29 cellular contexts compared by ENCODE assay signal in the genomic region with DNA sequence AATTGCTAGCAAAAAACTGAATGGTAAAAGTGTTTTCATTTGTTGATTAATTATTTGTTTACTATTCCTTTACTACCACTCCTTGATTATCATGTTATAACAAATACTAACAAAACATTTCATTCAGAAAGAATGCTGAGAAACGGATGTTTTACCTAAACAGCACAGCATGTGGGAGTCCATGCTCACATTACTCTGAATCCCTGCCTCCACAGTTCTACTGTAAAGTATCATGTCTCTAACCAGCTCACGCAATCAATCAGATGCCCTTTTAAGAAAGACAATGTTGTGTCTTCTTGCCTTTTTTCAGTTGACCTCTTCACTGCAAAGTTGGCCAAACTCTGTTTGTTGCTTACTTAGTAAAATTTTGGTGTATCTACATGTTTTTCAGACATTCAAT.
"Had no signal": no experiment of that assay in that cellular context is flagged by ENCODE, and none has a peak within 500 bp of the region (broad histone marks: within the 10 kb centered on the region; RNA-seq: fewer than 3 reads in every experiment).

No MANE protein-coding gene starts in this region.

- H2AFZ ChIP-seq: parathyroid adenoma had no signal

- H3K27me3 ChIP-seq: esophagus muscularis mucosa, upper lobe of left lung, vagina had no signal

- FAIRE-seq: keratinocyte had no signal

- H3K4me3 Mint-ChIP-seq: activated naive CD8-positive, alpha-beta T cell; naive thymus-derived CD4-positive, alpha-beta T cell; neural crest cell; stimulated activated memory B cell treated with anti-CD40 and anti-IgM and Interleukin-4, amounts not matched to agents 10 μg/mL and 1 μg/mL and 100 μg/mL, for 72 hours; stimulated activated naive CD8-positive, alpha-beta T cell treated with anti-CD3 and anti-CD28 coated beads, Interleukin-15, amount 100 ng/mL, for 72 hours had no signal

- H3K9me3 ChIP-seq: esophagus muscularis mucosa, psoas muscle, upper lobe of left lung, vagina had no signal

- H3K27ac ChIP-seq: esophagus muscularis mucosa, parathyroid adenoma, psoas muscle, upper lobe of left lung, vagina had no signal

- H3K27me3 Mint-ChIP-seq: activated naive CD8-positive, alpha-beta T cell; brain; stimulated activated memory B cell treated with anti-CD40 and anti-IgM and Interleukin-4, amounts not matched to agents 10 μg/mL and 1 μg/mL and 100 μg/mL, for 72 hours had no signal

- ATAC-seq: left cardiac atrium; naive thymus-derived CD4-positive, alpha-beta T cell; psoas muscle; stimulated activated memory B cell treated with anti-CD40 and anti-IgM and Interleukin-4, amounts not matched to agents 10 μg/mL and 1 μg/mL and 100 μg/mL, for 72 hours; stimulated activated naive CD8-positive, alpha-beta T cell treated with anti-CD3 and anti-CD28 coated beads, Interleukin-15, amount 100 ng/mL, for 72 hours had no signal

- DNase-seq: activated CD4-positive, alpha-beta T cell treated with anti-CD3 and anti-CD28 coated beads for 4 hours; activated CD4-positive, alpha-beta T cell treated with anti-CD3 and anti-CD28 coated beads, Interleukin-2, amount 50 U/mL, for 48 hours; activated CD8-positive, alpha-beta memory T cell treated with anti-CD3 and anti-CD28 coated beads for 24 hours; activated effector memory CD4-positive, alpha-beta T cell treated with Interleukin-2 at 50 U/mL for 16 hours; activated naive CD4-positive, alpha-beta T cell treated with Interleukin-2 at 50 U/mL for 16 hours; aorta; cortex of kidney; foreskin melanocyte; left cardiac atrium; mammary epithelial cell; midbrain; naive thymus-derived CD4-positive, alpha-beta T cell; occipital lobe; psoas muscle; stimulated activated CD4-positive, alpha-beta T cell treated with anti-CD3 and anti-CD28 coated beads, Interleukin-1b, Interleukin-23, amount 100 ng/mL, for 48 hours; stimulated activated CD4-positive, alpha-beta T cell treated with anti-CD3 and anti-CD28 coated beads, Interleukin-4, amount 100 ng/mL, for 4 hours; stimulated activated CD8-positive, alpha-beta memory T cell treated with anti-CD3 and anti-CD28 coated beads, Interleukin-4, amount 100 ng/mL, for 48 hours; stimulated activated naive CD8-positive, alpha-beta T cell treated with anti-CD3 and anti-CD28 coated beads, Interleukin-15, amount 100 ng/mL, for 72 hours; substantia nigra; upper lobe of left lung had no signal

- H3K9ac ChIP-seq: parathyroid adenoma had no signal

- H3K27ac Mint-ChIP-seq: activated naive CD8-positive, alpha-beta T cell; naive thymus-derived CD4-positive, alpha-beta T cell; stimulated activated memory B cell treated with anti-CD40 and anti-IgM and Interleukin-4, amounts not matched to agents 10 μg/mL and 1 μg/mL and 100 μg/mL, for 72 hours; stimulated activated naive CD8-positive, alpha-beta T cell treated with anti-CD3 and anti-CD28 coated beads, Interleukin-15, amount 100 ng/mL, for 72 hours had no signal

- H3K36me3 Mint-ChIP-seq: activated naive CD8-positive, alpha-beta T cell; naive thymus-derived CD4-positive, alpha-beta T cell; stimulated activated memory B cell treated with anti-CD40 and anti-IgM and Interleukin-4, amounts not matched to agents 10 μg/mL and 1 μg/mL and 100 μg/mL, for 72 hours had no signal

- H3K79me2 ChIP-seq: parathyroid adenoma had no signal

- H3K9me3 Mint-ChIP-seq: brain; neural crest cell; stimulated activated memory B cell treated with anti-CD40 and anti-IgM and Interleukin-4, amounts not matched to agents 10 μg/mL and 1 μg/mL and 100 μg/mL, for 72 hours; stimulated activated naive CD8-positive, alpha-beta T cell treated with anti-CD3 and anti-CD28 coated beads, Interleukin-15, amount 100 ng/mL, for 72 hours had no signal

- H3K36me3 ChIP-seq: upper lobe of left lung, vagina had no signal

- H3K4me3 ChIP-seq: esophagus muscularis mucosa, psoas muscle, smooth muscle cell, upper lobe of left lung, vagina had no signal

- H3K4me1 Mint-ChIP-seq: naive thymus-derived CD4-positive, alpha-beta T cell; stimulated activated memory B cell treated with anti-CD40 and anti-IgM and Interleukin-4, amounts not matched to agents 10 μg/mL and 1 μg/mL and 100 μg/mL, for 72 hours; stimulated activated naive CD8-positive, alpha-beta T cell treated with anti-CD3 and anti-CD28 coated beads, Interleukin-15, amount 100 ng/mL, for 72 hours had no signal

- H3K4me2 ChIP-seq: smooth muscle cell had no signal

- H3K4me1 ChIP-seq: parathyroid adenoma, psoas muscle, upper lobe of left lung, vagina had no signal
